In the genomic region with DNA sequence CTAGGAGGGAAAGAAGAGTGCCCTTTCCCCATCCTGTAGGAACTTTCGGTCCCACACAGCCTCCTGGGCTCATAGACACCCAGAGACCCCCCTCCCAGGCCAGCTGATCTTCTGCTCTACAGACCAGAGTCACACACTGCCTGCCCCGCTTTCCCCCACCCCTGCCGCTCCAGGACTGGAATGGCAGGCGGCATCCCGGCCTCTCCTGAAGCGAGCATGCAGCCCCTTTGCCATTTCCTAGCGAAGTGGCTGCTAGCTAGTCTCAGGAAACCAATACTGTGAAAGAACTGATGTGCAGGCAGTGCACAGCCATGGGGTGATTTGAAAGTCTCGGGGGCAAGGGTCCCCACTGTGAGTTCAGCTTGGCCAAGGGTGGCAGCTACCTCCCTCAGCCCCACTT, we compare ENCODE assay signal across 23 cellular contexts. TPM values are rescaled to one million over a fixed set of nuclear protein-coding genes. Genes with fewer than 3 reads are reported as not detected.
"Had no signal": no experiment of that assay in that cellular context is flagged by ENCODE, and none has a peak within 500 bp of the region (broad histone marks: within the 10 kb centered on the region; RNA-seq: fewer than 3 reads in every experiment).

No MANE protein-coding gene starts in this region.

- DNase-seq: effector memory CD8-positive, alpha-beta T cell; glutamatergic neuron; immature natural killer cell; left colon; left ventricle myocardium superior; mesenchymal stem cell; midbrain; occipital lobe; stimulated activated CD4-positive, alpha-beta T cell treated with anti-CD3 and anti-CD28 coated beads, Interleukin-12 subunit alpha, Interleukin-12 subunit beta, amount 100 ng/mL, for 4 hours; stimulated activated naive CD8-positive, alpha-beta T cell treated with anti-CD3 and anti-CD28 coated beads, Interleukin-15, Interleukin-2, amounts not matched to agents 100 U/mL and 50 U/mL, for 24 hours; testis; transverse colon had no signal

- H3K27me3 ChIP-seq: esophagus muscularis mucosa, gastroesophageal sphincter, neural progenitor cell, testis, transverse colon had no signal

- H3K36me3 ChIP-seq: neural progenitor cell had no signal

- H3K9ac ChIP-seq: neural progenitor cell, parathyroid adenoma had no signal

- H3K4me3 ChIP-seq: esophagus muscularis mucosa, gastroesophageal sphincter, lung, neural progenitor cell, skin epidermis, testis, transverse colon had no signal

- H3K4me1 ChIP-seq: neural progenitor cell, parathyroid adenoma had no signal

- ATAC-seq: effector memory CD8-positive, alpha-beta T cell; gastroesophageal sphincter; left colon; left ventricle myocardium superior; sciatic nerve; stimulated activated effector memory CD8-positive, alpha-beta T cell treated with anti-CD3 and anti-CD28 coated beads, Interleukin-12 subunit alpha, Interleukin-12 subunit beta, amount 100 ng/mL, for 72 hours; stimulated activated naive CD8-positive, alpha-beta T cell treated with anti-CD3 and anti-CD28 coated beads, Interleukin-15, Interleukin-2, amounts not matched to agents 100 U/mL and 50 U/mL, for 24 hours had no signal

- H2AFZ ChIP-seq: neural progenitor cell, parathyroid adenoma had no signal

- H3K9me3 ChIP-seq: esophagus muscularis mucosa, gastroesophageal sphincter, testis, transverse colon had no signal

- H3K27ac ChIP-seq: epithelial cell of prostate, esophagus muscularis mucosa, gastroesophageal sphincter, neural progenitor cell, parathyroid adenoma, skin epidermis, transverse colon had no signal

- H3K4me2 ChIP-seq: neural progenitor cell had no signal

RNA-seq across cellular contexts. Expression of gene SLC16A8, which starts 18.4 kb away (rescaled TPM):
- total RNA-seq: fibroblast of villous mesenchyme, gastroesophageal sphincter, left colon, left ventricle myocardium superior, transverse colon had no signal
- polyA plus RNA-seq: keratinocyte had no signal

RNA-seq across cellular contexts. Expression of gene BAIAP2L2, which starts 44.9 kb away (rescaled TPM):
- total RNA-seq: occipital lobe had no signal
